Comparison of ENCODE assay signal across 34 cellular contexts in genomic region chr12:117347588-117347987, GRCh38. TPM values are rescaled to one million over a fixed set of nuclear protein-coding genes. Genes with fewer than 3 reads are reported as not detected.
"Had no signal": no experiment of that assay in that cellular context is flagged by ENCODE, and none has a peak within 500 bp of the region (broad histone marks: within the 10 kb centered on the region; RNA-seq: fewer than 3 reads in every experiment).

No MANE protein-coding gene starts in this region.

- H3K27ac ChIP-seq: adrenal gland, body of pancreas, esophagus muscularis mucosa, testis, uterus, WERI-Rb-1 had no signal

- DNase-seq: activated CD4-positive, alpha-beta memory T cell treated with anti-CD3 and anti-CD28 coated beads for 36 hours; activated CD4-positive, alpha-beta T cell treated with anti-CD3 and anti-CD28 coated beads, Interleukin-2, amount 10 ng/mL, durations not matched to agents 24 days and 14 days; activated CD4-positive, CD25-positive, alpha-beta regulatory T cell treated with anti-CD3 and anti-CD28 coated beads, Interleukin-2, amount 50 U/mL, for 72 hours; activated CD8-positive, alpha-beta memory T cell treated with anti-CD3 and anti-CD28 coated beads, Interleukin-2, amount 50 U/mL, for 4 hours; activated effector memory CD4-positive, alpha-beta T cell treated with anti-CD3 and anti-CD28 coated beads, Interleukin-2, amount 50 U/mL, for 16 hours; activated naive CD4-positive, alpha-beta T cell treated with anti-CD3 and anti-CD28 coated beads for 36 hours; activated naive CD8-positive, alpha-beta T cell treated with anti-CD3 and anti-CD28 coated beads for 36 hours; activated T-cell treated with anti-CD3 and anti-CD28 coated beads, Interleukin-2, amount 50 U/mL, for 1 hour; adrenal gland; aorta; body of pancreas; cortex of kidney; effector memory CD8-positive, alpha-beta T cell; islet precursor cell; left cardiac atrium; left ventricle myocardium superior; mucosa of descending colon; right cardiac atrium; stimulated activated CD4-positive, alpha-beta T cell treated with anti-CD3 and anti-CD28 coated beads, Interleukin-2, amount 100 ng/mL, for 48 hours; stimulated activated naive CD8-positive, alpha-beta T cell treated with anti-CD3 and anti-CD28 coated beads, Interleukin-15, Interleukin-2, amounts not matched to agents 100 U/mL and 50 U/mL, for 24 hours; T-helper 17 cell; T1000; testis; uterus; WERI-Rb-1 had no signal

- FAIRE-seq: frontal cortex had no signal

- H3K4me1 ChIP-seq: adrenal gland, body of pancreas, esophagus muscularis mucosa, testis, uterus had no signal

- H3K4me3 ChIP-seq: adrenal gland, body of pancreas, esophagus muscularis mucosa, mucosa of descending colon, testis, uterus had no signal

- H3K36me3 ChIP-seq: adrenal gland, esophagus muscularis mucosa, uterus, WERI-Rb-1 had no signal

- H3K27me3 ChIP-seq: adrenal gland, body of pancreas, testis, uterus had no signal

- H3K9me3 ChIP-seq: adrenal gland, body of pancreas, mucosa of descending colon, testis, uterus had no signal

RNA-seq across cellular contexts. Expression of gene NOS1, which starts 13.8 kb away (rescaled TPM):
- total RNA-seq: activated CD4-positive, alpha-beta memory T cell treated with anti-CD3 and anti-CD28 coated beads for 36 hours; activated CD4-positive, alpha-beta T cell treated with anti-CD3 and anti-CD28 coated beads, Interleukin-2, amount 10 ng/mL, durations not matched to agents 24 days and 14 days; activated CD8-positive, alpha-beta memory T cell treated with anti-CD3 and anti-CD28 coated beads for 36 hours; activated naive CD8-positive, alpha-beta T cell treated with anti-CD3 and anti-CD28 coated beads for 36 hours; activated T-helper 1 cell treated with anti-CD3 and anti-CD28 coated beads, Interleukin-12 subunit alpha, Interleukin-12 subunit beta, Interleukin-2, Interleukin-4 antibody, amounts not matched to agents 30 ng/mL and 10 ng/mL and 1 ng/mL, durations not matched to agents 14 hours and 24 hours and 36 hours; chondrocyte; lung microvascular endothelial cell; myocyte; natural killer cell treated with Interleukin-12 subunit alpha and Interleukin-12 subunit beta and Interleukin-15 and Interleukin-18, amount 100 ng/mL, for 72 hours; osteoblast; T-helper 17 cell had no signal
